ENCODE assay signal across 32 cellular contexts in the genomic region with DNA sequence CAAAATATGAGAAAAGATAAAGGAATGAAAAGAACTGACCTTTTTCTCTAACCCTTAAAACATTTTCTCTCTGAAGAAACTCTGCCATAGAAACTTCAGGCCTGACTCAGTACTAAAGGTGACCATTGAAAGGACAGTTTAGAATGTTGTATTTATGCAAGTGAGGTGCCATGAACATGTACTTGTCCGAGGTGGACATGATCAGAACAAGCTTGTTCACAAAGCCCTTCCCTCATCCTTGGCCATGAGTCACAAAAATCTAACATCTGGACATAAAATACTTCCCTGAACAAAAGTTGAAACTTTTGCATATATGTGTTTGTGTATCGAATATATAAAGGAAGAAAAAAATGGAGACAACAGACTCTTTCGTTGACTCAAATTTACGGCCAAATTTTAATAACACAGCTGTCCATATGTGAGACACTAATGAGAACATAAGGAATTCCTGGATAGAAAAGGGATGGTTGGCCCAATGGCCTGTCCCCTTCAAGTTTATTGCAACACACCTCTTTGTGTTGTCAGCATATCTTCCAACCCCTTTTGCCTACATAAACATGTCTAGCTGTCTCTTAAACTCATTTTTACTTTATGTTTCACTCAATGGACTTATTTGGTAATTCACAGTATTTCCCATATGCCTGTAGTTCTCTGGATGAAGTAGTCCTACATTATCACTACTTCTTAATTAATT.
"Had no signal": no experiment of that assay in that cellular context is flagged by ENCODE, and none has a peak within 500 bp of the region (broad histone marks: within the 10 kb centered on the region; RNA-seq: fewer than 3 reads in every experiment).

No MANE protein-coding gene starts in this region.

- H3K27me3 ChIP-seq: adrenal gland, breast epithelium, cardiac muscle cell, colonic mucosa, esophagus squamous epithelium had no signal

- H3K36me3 ChIP-seq: adrenal gland, breast epithelium, cardiac muscle cell, colonic mucosa, esophagus squamous epithelium had no signal

- FAIRE-seq: endometrium, endothelial cell of umbilical vein, frontal cortex had no signal

- ATAC-seq: activated CD4-positive, alpha-beta T cell treated with anti-CD3 and anti-CD28 coated beads for 36 hours; activated CD8-positive, alpha-beta memory T cell treated with anti-CD3 and anti-CD28 coated beads, Interleukin-2, amount 10 ng/mL, durations not matched to agents 7 days and 5 days; activated CD8-positive, alpha-beta T cell treated with anti-CD3 and anti-CD28 coated beads, Interleukin-2, amount 10 ng/mL, durations not matched to agents 7 days and 5 days; activated naive CD8-positive, alpha-beta T cell treated with anti-CD3 and anti-CD28 coated beads, Interleukin-2, amount 50 U/mL, for 24 hours; T-helper 17 cell had no signal

- H3K4me3 ChIP-seq: adrenal gland, breast epithelium, cardiac muscle cell, colonic mucosa, esophagus squamous epithelium had no signal

- H3K27ac ChIP-seq: adrenal gland, breast epithelium, cardiac muscle cell, colonic mucosa, epithelial cell of prostate, esophagus squamous epithelium had no signal

- H3K9me3 ChIP-seq: adrenal gland, breast epithelium, colonic mucosa, esophagus squamous epithelium had no signal

- H3K4me1 ChIP-seq: adrenal gland, breast epithelium, colonic mucosa, esophagus squamous epithelium had no signal

- DNase-seq: activated CD4-positive, alpha-beta memory T cell treated with anti-CD3 and anti-CD28 coated beads for 36 hours; activated CD4-positive, alpha-beta T cell treated with anti-CD3 and anti-CD28 coated beads for 36 hours; activated CD4-positive, alpha-beta T cell treated with anti-CD3 and anti-CD28 coated beads, Interleukin-2, amount 10 ng/mL, durations not matched to agents 24 days and 14 days; activated CD4-positive, CD25-positive, alpha-beta regulatory T cell; activated CD4-positive, CD25-positive, alpha-beta regulatory T cell treated with anti-CD3 and anti-CD28 coated beads, Interleukin-2, amount 50 U/mL, for 72 hours; activated CD8-positive, alpha-beta memory T cell treated with anti-CD3 and anti-CD28 coated beads, Interleukin-2, amount 10 ng/mL, durations not matched to agents 7 days and 5 days; activated CD8-positive, alpha-beta memory T cell treated with anti-CD3 and anti-CD28 coated beads, Interleukin-2, amount 50 U/mL, for 4 hours; activated CD8-positive, alpha-beta T cell treated with anti-CD3 and anti-CD28 coated beads, Interleukin-2, amount 10 ng/mL, durations not matched to agents 7 days and 5 days; activated effector memory CD4-positive, alpha-beta T cell treated with anti-CD3 and anti-CD28 coated beads, Interleukin-2, amount 50 U/mL, for 16 hours; activated naive CD4-positive, alpha-beta T cell treated with anti-CD3 and anti-CD28 coated beads for 36 hours; activated naive CD8-positive, alpha-beta T cell treated with anti-CD3 and anti-CD28 coated beads for 36 hours; activated naive CD8-positive, alpha-beta T cell treated with anti-CD3 and anti-CD28 coated beads, Interleukin-2, amount 50 U/mL, for 24 hours; activated T-cell treated with anti-CD3 and anti-CD28 coated beads, Interleukin-2, amount 50 U/mL, for 1 hour; activated T-cell treated with anti-CD3 and anti-CD28 coated beads, Interleukin-2, amount 50 U/mL, for 48 hours; adrenal gland; amygdala; aorta; central memory CD4-positive, alpha-beta T cell; cerebellar nuclear complex; colonic mucosa; effector CD8-positive, alpha-beta T cell; esophagus squamous epithelium; head of caudate nucleus; T-helper 1 cell; T-helper 17 cell; T1000 had no signal
